In the genomic region with DNA sequence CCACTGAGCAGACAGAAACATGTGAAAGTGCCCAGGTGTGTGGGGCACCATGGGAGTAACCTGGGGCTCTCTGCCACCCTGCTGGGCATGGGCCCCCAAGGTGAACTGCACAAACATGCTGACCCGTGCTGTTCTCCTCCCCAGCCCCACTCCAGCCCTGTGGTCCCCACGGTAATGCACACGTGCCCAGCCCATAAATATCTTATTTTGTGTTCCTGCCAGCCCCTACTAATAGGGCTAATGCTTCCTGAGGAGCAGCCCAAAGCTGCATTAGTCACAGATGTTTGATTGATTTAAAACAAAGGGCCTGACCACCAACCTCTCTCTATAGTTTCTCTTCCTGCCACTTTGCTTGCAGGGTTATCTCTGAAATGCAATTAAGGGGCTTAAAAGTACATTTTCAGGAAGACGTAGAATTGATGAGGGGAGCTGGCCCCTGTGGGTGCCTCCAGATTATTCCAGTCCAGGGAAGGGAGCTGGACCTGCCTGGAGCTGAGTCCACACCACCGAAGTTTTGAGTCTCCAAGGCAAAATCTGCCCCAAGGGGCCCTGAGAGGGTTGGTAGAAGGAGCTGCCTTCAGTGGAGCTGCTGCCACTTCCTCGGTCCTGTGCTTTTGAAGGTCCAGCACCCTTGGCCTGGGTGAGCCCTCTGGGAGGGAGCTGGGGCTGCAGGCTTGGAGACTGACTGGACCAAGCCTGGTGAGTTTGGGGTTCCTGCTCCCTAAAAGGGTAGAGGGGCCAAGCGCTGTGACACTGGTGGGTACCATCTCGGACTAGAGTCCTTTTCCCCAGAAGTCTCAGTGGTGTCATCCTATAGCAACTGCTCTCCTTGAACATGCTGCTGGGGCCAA, we compare ENCODE assay signal across 18 cellular contexts.
DNase-seq lines count a peak whose midpoint lies in the region; ATAC-seq, FAIRE-seq and TF ChIP-seq lines count a peak whose summit lies in the region.
"Had no signal": no experiment of that assay in that cellular context is flagged by ENCODE, and none has a peak within 500 bp of the region (broad histone marks: within the 10 kb centered on the region; RNA-seq: fewer than 3 reads in every experiment).

No MANE protein-coding gene starts in this region.

- no peaks in the 10 kb centered on the region for H3K36me3 ChIP-seq in SJSA1
- H3K36me3 ChIP-seq in pancreas, result no peaks in the 10 kb centered on the region

- H3K9me3 Mint-ChIP-seq in CD14-positive monocyte, result peaks cover 0 to 3% (median 0%) of the 10 kb centered on the region in 7 donors

- peaks cover 23% of the 10 kb centered on the region for H3K4me1 ChIP-seq in SJSA1 (replicated peaks)
- H3K4me1 ChIP-seq in pancreas, result no peaks in the 10 kb centered on the region

- H3K27ac ChIP-seq in SJSA1 (peak overlapping the region; percentile 60), pancreas (no peak overlapping the region)
- H3K27ac ChIP-seq: 22Rv1, C4-2B had no signal

- TF ChIP-seq CTCF in pancreas (IDR thresholded peaks at IDR 0.05) (no peak), CD14-positive monocyte (IDR thresholded peaks at IDR 0.05) (no peak)

- FAIRE-seq in pancreas (lab: Jason Lieb, UNC), result no peak
- FAIRE-seq: GM12878, GM18507 had no signal

- no peaks in the 10 kb centered on the region for H3K36me3 Mint-ChIP-seq in CD14-positive monocyte

- 52 to 56% methylated on average over 8 of the region's 8 CpGs for WGBS in pancreas, 2 donors

- H3K27me3 ChIP-seq in SJSA1 (replicated peaks), result no peaks in the 10 kb centered on the region
- H3K27me3 ChIP-seq in pancreas, result no peaks in the 10 kb centered on the region

- peak; percentile 26 for DNase-seq in activated CD8-positive, alpha-beta memory T cell treated with anti-CD3 and anti-CD28 coated beads, Interleukin-2, amount 50 U/mL, for 48 hours
- DNase-seq in activated CD8-positive, alpha-beta memory T cell treated with anti-CD3 and anti-CD28 coated beads for 24 hours, result no peak
- DNase-seq in SJSA1 (ENCODE audit: low read depth in 1 of 2, low spot score in 2 of 2), result no peak
- DNase-seq in islet precursor cell, result peak; percentile 42
- no peak for DNase-seq in pancreas
- DNase-seq in CD14-positive monocyte (ENCODE audit: low spot score), result no peak
- no peak for DNase-seq in activated CD4-positive, CD25-positive, alpha-beta regulatory T cell treated with anti-CD3 and anti-CD28 coated beads, Interleukin-2, amount 50 U/mL, for 72 hours
- DNase-seq: DMS53, NCI-H1048, NCI-H146, NCI-H226, NCI-H526 treated with DMSO at 0.1 percent for 48 hours, SHP77 had no signal

- no peak overlapping the region for H3K27ac Mint-ChIP-seq in CD14-positive monocyte

- H3K27me3 Mint-ChIP-seq in CD14-positive monocyte (ENCODE audit: low read depth in 3 of 3), result peaks cover 1 to 8% (median 5%) of the 10 kb centered on the region in 3 donors

- no peak overlapping the region for H3K4me3 Mint-ChIP-seq in CD14-positive monocyte

- ATAC-seq in pancreas (no peak), GM19324 (IDR thresholded peaks at IDR 0.05; ENCODE audit: low FRiP score, unreplicated experiment) (no peak)
- ATAC-seq: GM12878 had no signal

- no peaks in the 10 kb centered on the region for H3K4me1 Mint-ChIP-seq in CD14-positive monocyte

- no peak overlapping the region for H3K4me3 ChIP-seq in SJSA1
- no peak overlapping the region for H3K4me3 ChIP-seq in pancreas
- H3K4me3 ChIP-seq: GM12878 had no signal

- intact Hi-C loops in pancreas (cut with DNase I), result no loop called here
- intact Hi-C loops in CD14-positive monocyte (cut with micrococcal nuclease), result no loop called here

- no peaks in the 10 kb centered on the region; the same call in 1 of the 2 replicates for H3K9me3 ChIP-seq in SJSA1 (replicated peaks)
- no peaks in the 10 kb centered on the region for H3K9me3 ChIP-seq in pancreas

Comparison
In these comparisons a context has a peak if more than half of its experiments do, and no peak if none do; other contexts are left out.
1. DNase-seq: peak in activated CD8-positive, alpha-beta memory T cell treated with anti-CD3 and anti-CD28 coated beads, Interleukin-2, amount 50 U/mL, for 48 hours (single experiment) and islet precursor cell (single experiment); none in activated CD8-positive, alpha-beta memory T cell treated with anti-CD3 and anti-CD28 coated beads for 24 hours (single experiment), SJSA1 (0 of 2), pancreas (0 of 6), CD14-positive monocyte (single experiment) and activated CD4-positive, CD25-positive, alpha-beta regulatory T cell treated with anti-CD3 and anti-CD28 coated beads, Interleukin-2, amount 50 U/mL, for 72 hours (single experiment).